1 cellular context compared by ENCODE assay signal in genomic region chr2:64359176-64359891, GRCh38.
TF ChIP-seq lines count a peak whose summit lies in the region.

No MANE protein-coding gene starts in this region.

TF ChIP-seq in GM23338, 12 proteins besides CTCF, POLR2A, EP300 and RAD21 (continued from another document):
- no peak for TF ChIP-seq EZH2 (IDR thresholded peaks at IDR 0.05; ENCODE audit: low read depth, unreplicated experiment)
- no peak for TF ChIP-seq CREB1 (CRISPR knock-in tag; IDR thresholded peaks at IDR 0.05; ENCODE audit: low read depth)
- TF ChIP-seq REST (IDR thresholded peaks at IDR 0.05; ENCODE audit: unreplicated experiment) = no peak
- TF ChIP-seq JUNB (IDR thresholded peaks at IDR 0.05; ENCODE audit: unreplicated experiment) = no peak
